8 cellular contexts compared by ENCODE assay signal in genomic region chr6:152897807-152898399, GRCh38.
A peak's percentile ranks its signal among the peaks of the same experiment; 100 is the strongest.
DNase-seq lines count a peak whose midpoint lies in the region; ATAC-seq and TF ChIP-seq lines count a peak whose summit lies in the region.

No MANE protein-coding gene starts in this region.

- no peaks in the 10 kb centered on the region for H3K4me1 Mint-ChIP-seq in activated naive CD4-positive, alpha-beta T cell treated with anti-CD3 and anti-CD28 coated beads for 36 hours (ENCODE audit: low read depth)

- 46 to 49% (median 48%) methylated on average over 16 of the region's 16 CpGs for WGBS in psoas muscle, 3 donors
- WGBS in aorta, 2 donors, result 49% methylated on average over 16 of the region's 16 CpGs

- H3K9me3 Mint-ChIP-seq in activated naive CD4-positive, alpha-beta T cell treated with anti-CD3 and anti-CD28 coated beads for 36 hours, result no peaks in the 10 kb centered on the region

- no peak overlapping the region for H3K27ac ChIP-seq in psoas muscle
- H3K27ac ChIP-seq in aorta (ENCODE audit: low read depth in 1 of 2, low read length in 2 of 2), result no peak overlapping the region

- H3K4me3 ChIP-seq in psoas muscle (no peak overlapping the region), aorta (ENCODE audit: low read length in 2 of 2) (no peak overlapping the region)

- intact Hi-C loops in activated naive CD4-positive, alpha-beta T cell treated with anti-CD3 and anti-CD28 coated beads for 36 hours (cut with micrococcal nuclease), result loop anchor here (1.0 to 5.0 kb wide), 3 partner anchors 34 to 151 kb away; no protein-coding TSS in a partner anchor
- intact Hi-C loops in Right ventricle myocardium inferior (cut with DNase I) (no loop called here), psoas muscle (cut with DNase I) (no loop called here), aorta (cut with DNase I) (no loop called here)

- H3K4me1 ChIP-seq in psoas muscle (peaks cover 2% of the 10 kb centered on the region), aorta (ENCODE audit: control insufficient read depth in 1 of 2, insufficient read depth in 2 of 2, low read length in 2 of 2) (no peaks in the 10 kb centered on the region)

- TF ChIP-seq CTCF in psoas muscle (IDR thresholded peaks at IDR 0.05), result peak; percentile 82

- no peaks in the 10 kb centered on the region for H3K36me3 Mint-ChIP-seq in activated naive CD4-positive, alpha-beta T cell treated with anti-CD3 and anti-CD28 coated beads for 36 hours (ENCODE audit: low read depth)

- no peak overlapping the region for H3K4me3 Mint-ChIP-seq in activated naive CD4-positive, alpha-beta T cell treated with anti-CD3 and anti-CD28 coated beads for 36 hours

- no peaks in the 10 kb centered on the region for H3K36me3 ChIP-seq in psoas muscle (ENCODE audit: insufficient read depth in 1 of 2, low read depth in 1 of 2)
- no peaks in the 10 kb centered on the region for H3K36me3 ChIP-seq in aorta (ENCODE audit: control insufficient read depth in 1 of 2, insufficient read depth in 2 of 2, low read length in 1 of 2)

- H3K9me3 ChIP-seq in psoas muscle, result no peaks in the 10 kb centered on the region
- no peaks in the 10 kb centered on the region for H3K9me3 ChIP-seq in aorta (ENCODE audit: control insufficient read depth, low read length)

- CTCF ChIA-PET in activated naive CD4-positive, alpha-beta T cell treated with anti-CD3 and anti-CD28 coated beads for 36 hours (lab: Charles Lee), result interaction anchor here (0.7 to 1.8 kb wide), 6 partner anchors 10 to 145 kb away, joined by 3 to 6 read pairs (median 4); no protein-coding TSS in a partner anchor

- H3K27me3 ChIP-seq in psoas muscle (ENCODE audit: insufficient read depth in 3 of 3, low read length in 2 of 3) (no peaks in the 10 kb centered on the region), aorta (ENCODE audit: control insufficient read depth in 1 of 2, insufficient read depth in 2 of 2, low read length in 1 of 2) (no peaks in the 10 kb centered on the region)

- in situ Hi-C loops in SK-MEL-5 (cut with HindIII; ENCODE audit: low pct_unique_long_range_greater_than_20kb, low sequenced_read_pairs), result no loop called here

- no peak overlapping the region for H3K27ac Mint-ChIP-seq in activated naive CD4-positive, alpha-beta T cell treated with anti-CD3 and anti-CD28 coated beads for 36 hours

- peaks cover 36% of the 10 kb centered on the region for H3K27me3 Mint-ChIP-seq in activated naive CD4-positive, alpha-beta T cell treated with anti-CD3 and anti-CD28 coated beads for 36 hours (ENCODE audit: low read depth)

- DNase-seq in ELR (ENCODE audit: low read depth), result peak; percentile 68
- peak; percentile 64 for DNase-seq in HPDE6-E6E7 (ENCODE audit: extremely low spot score)
- DNase-seq in SK-MEL-5 (ENCODE audit: low read depth, low spot score), result peak; percentile 80
- peak; percentile 83 for DNase-seq in activated naive CD4-positive, alpha-beta T cell treated with anti-CD3 and anti-CD28 coated beads for 36 hours
- DNase-seq in Right ventricle myocardium inferior (ENCODE audit: missing footprints), result peak; percentile 78
- DNase-seq in psoas muscle, result peak; percentile 53 to 83
- DNase-seq in aorta, result peak; percentile 72 to 86

- ATAC-seq in GM21447 (IDR thresholded peaks at IDR 0.05; ENCODE audit: unreplicated experiment) (peak; percentile 99), Right ventricle myocardium inferior (peak; percentile 72), psoas muscle (peak; percentile 69 to 93 (median 82)), aorta (ENCODE audit: low FRiP score) (peak; percentile 80)
